Comparison of ENCODE assay signal across 19 cellular contexts in genomic region chr9:120398286-120398685, GRCh38.
DNase-seq lines count a peak whose midpoint lies in the region; ATAC-seq and TF ChIP-seq lines count a peak whose summit lies in the region.
"Had no signal": no experiment of that assay in that cellular context is flagged by ENCODE, and none has a peak within 500 bp of the region (broad histone marks: within the 10 kb centered on the region; RNA-seq: fewer than 3 reads in every experiment).

No MANE protein-coding gene starts in this region.

- H3K14ac ChIP-seq in IMR-90 (replicated peaks; ENCODE audit: low read depth, low read length): no peak overlapping the region

- H3K79me1 ChIP-seq in IMR-90 (ENCODE audit: low read depth in 1 of 2, low read length in 2 of 2): peaks cover 4 to 19% of the 10 kb centered on the region in 2 experiments

- H3K56ac ChIP-seq in IMR-90 (ENCODE audit: extremely low read depth, insufficient read depth, low read length): no peak overlapping the region

- no peak overlapping the region for H2AFZ ChIP-seq in IMR-90 (replicated peaks; ENCODE audit: low read length, poor library complexity)
- H2AFZ ChIP-seq: GM23338 had no signal

- no peak overlapping the region for H2BK20ac ChIP-seq in IMR-90 (ENCODE audit: low read depth, low read length)

- H3K4ac ChIP-seq in IMR-90 (ENCODE audit: low read depth, low read length): no peak overlapping the region

- no peak overlapping the region for H3K9ac ChIP-seq in IMR-90 (ENCODE audit: low read depth, low read length)

- TF ChIP-seq POLR2A in IMR-90 (IDR thresholded peaks at IDR 0.05; ENCODE audit: low read depth, low read length): no peak

- H3K23ac ChIP-seq in IMR-90 (ENCODE audit: low read depth, low read length): no peak overlapping the region

- peaks cover 40% of the 10 kb centered on the region for H3K4me1 ChIP-seq in IMR-90 (ENCODE audit: control insufficient read depth, insufficient read depth, low read length)
- no peaks in the 10 kb centered on the region for H3K4me1 ChIP-seq in mucosa of descending colon (ENCODE audit: low read depth)
- H3K4me1 ChIP-seq: BE2C had no signal

- POLR2A ChIA-PET in IMR-90 (lab: Charles Lee; ENCODE audit: unreplicated experiment): no interaction called here

- H3K27ac Mint-ChIP-seq in effector memory CD8-positive, alpha-beta T cell: peak overlapping the region; percentile 46 to 63
- H3K27ac Mint-ChIP-seq in osteocyte (ENCODE audit: unreplicated experiment): peak overlapping the region; percentile 79
- H3K27ac Mint-ChIP-seq: GM23338 had no signal

- H2BK15ac ChIP-seq in IMR-90 (ENCODE audit: low read depth, low read length): no peak overlapping the region

- in situ Hi-C loops in IMR-90 (cut with MboI; ENCODE audit: low sequenced_read_pairs): no loop called here

- H3K4me3 ChIP-seq in AG10803 (ENCODE audit: low read length) (no peak overlapping the region), IMR-90 (ENCODE audit: insufficient read depth, low read depth, low read length) (no peak overlapping the region), mucosa of descending colon (no peak overlapping the region)
- H3K4me3 ChIP-seq: GM23338 had no signal

- H3K27ac ChIP-seq in IMR-90 (ENCODE audit: insufficient read depth, low read length): no peak overlapping the region

- BruUV-seq in IMR-90 (replicated peaks; lab: Mats Ljungman, UMichigan): no TSS peak

- TF ChIP-seq CTCF in AG10803 (conservative IDR thresholded peaks at IDR 0.05; ENCODE audit: low read length): no peak
- TF ChIP-seq CTCF in IMR-90 (conservative IDR thresholded peaks at IDR 0.05; ENCODE audit: low read depth, low read length): no peak
- TF ChIP-seq CTCF in osteocyte (IDR thresholded peaks at IDR 0.05): no peak
- TF ChIP-seq CTCF in mucosa of descending colon (IDR thresholded peaks at IDR 0.05): no peak

- no peak overlapping the region for H2AK9ac ChIP-seq in IMR-90 (replicated peaks; ENCODE audit: low read depth, low read length, poor library complexity)

- TF ChIP-seq RAD21 in IMR-90 (IDR thresholded peaks at IDR 0.05; ENCODE audit: low read length): no peak

- H4K5ac ChIP-seq in IMR-90 (ENCODE audit: low read depth, low read length): no peak overlapping the region

- H2AK5ac ChIP-seq in IMR-90 (ENCODE audit: low read depth, low read length): no peak overlapping the region

- H3K36me3 ChIP-seq in IMR-90 (ENCODE audit: control insufficient read depth, insufficient read depth, low read length) (peaks cover 16% of the 10 kb centered on the region), mucosa of descending colon (ENCODE audit: low read depth) (peaks cover 5% of the 10 kb centered on the region)

- H3K9me1 ChIP-seq in IMR-90 (ENCODE audit: insufficient read depth, low read length): peaks cover 40% of the 10 kb centered on the region

- H3K9me3 Mint-ChIP-seq in effector memory CD8-positive, alpha-beta T cell: no peaks in the 10 kb centered on the region
- no peaks in the 10 kb centered on the region for H3K9me3 Mint-ChIP-seq in osteocyte (ENCODE audit: unreplicated experiment)
- H3K9me3 Mint-ChIP-seq: CD4-positive, CD25-positive, alpha-beta regulatory T cell; CD8-positive, alpha-beta memory T cell; GM23338 had no signal

- H2BK5ac ChIP-seq in IMR-90 (ENCODE audit: low read depth, low read length, poor library complexity, severe bottlenecking): no peak overlapping the region

- no peak overlapping the region for H3K18ac ChIP-seq in IMR-90 (ENCODE audit: low read depth, low read length)

- H4K8ac ChIP-seq in IMR-90 (ENCODE audit: low read depth in 2 of 2, low read length in 2 of 2): no peak overlapping the region

- H3K27me3 Mint-ChIP-seq in effector memory CD8-positive, alpha-beta T cell: no peaks in the 10 kb centered on the region
- no peaks in the 10 kb centered on the region for H3K27me3 Mint-ChIP-seq in osteocyte (ENCODE audit: unreplicated experiment)
- H3K27me3 Mint-ChIP-seq: CD4-positive, CD25-positive, alpha-beta regulatory T cell; CD8-positive, alpha-beta memory T cell had no signal

- CTCF ChIA-PET in IMR-90 (lab: Yijun Ruan, JAX): no interaction called here

- no peaks in the 10 kb centered on the region for H3K9me3 ChIP-seq in IMR-90 (ENCODE audit: control insufficient read depth, insufficient read depth, low read length)
- no peaks in the 10 kb centered on the region for H3K9me3 ChIP-seq in mucosa of descending colon
- H3K9me3 ChIP-seq: BE2C had no signal

- no peak overlapping the region for H3K4me3 Mint-ChIP-seq in effector memory CD8-positive, alpha-beta T cell
- no peak overlapping the region for H3K4me3 Mint-ChIP-seq in osteocyte (ENCODE audit: unreplicated experiment)
- H3K4me3 Mint-ChIP-seq: CD4-positive, CD25-positive, alpha-beta regulatory T cell; CD8-positive, alpha-beta memory T cell; GM23338 had no signal

- no peak overlapping the region for H2BK120ac ChIP-seq in IMR-90 (ENCODE audit: low read depth, low read length)

- peaks cover 61% of the 10 kb centered on the region for H3K36me3 Mint-ChIP-seq in effector memory CD8-positive, alpha-beta T cell (ENCODE audit: insufficient read depth)
- H3K36me3 Mint-ChIP-seq in osteocyte (ENCODE audit: unreplicated experiment): peaks cover 26% of the 10 kb centered on the region

- intact Hi-C loops in IMR-90 (cut with micrococcal nuclease): loop anchor here (5.0 kb wide), 1 partner anchor 34 kb away; no protein-coding TSS in a partner anchor
- intact Hi-C loops in mucosa of descending colon (cut with DNase I, micrococcal nuclease): no loop called here

- H3K4me1 Mint-ChIP-seq in effector memory CD8-positive, alpha-beta T cell (ENCODE audit: low read depth in 2 of 2): peaks cover 19 to 20% of the 10 kb centered on the region in 2 donors
- H3K4me1 Mint-ChIP-seq in osteocyte (ENCODE audit: unreplicated experiment): peaks cover 71% of the 10 kb centered on the region
- H3K4me1 Mint-ChIP-seq: GM23338 had no signal

- no peak for ATAC-seq in IMR-90 (ENCODE audit: low read depth)
- ATAC-seq in effector memory CD8-positive, alpha-beta T cell (replicated peaks): no peak
- no peak for ATAC-seq in mucosa of descending colon
- ATAC-seq: GM23338, HCT116 had no signal

- no peak overlapping the region for H3K4me2 ChIP-seq in IMR-90 (ENCODE audit: low read depth, low read length)
- H3K4me2 ChIP-seq: GM23338 had no signal

- no peaks in the 10 kb centered on the region for H3K27me3 ChIP-seq in IMR-90 (ENCODE audit: control insufficient read depth, insufficient read depth, low read length)
- H3K27me3 ChIP-seq: BE2C had no signal

- dilution Hi-C loops in IMR-90 (cut with HindIII; ENCODE audit: low sequenced_read_pairs, unreplicated experiment): no loop called here

- DNase-seq in AG10803 (ENCODE audit: low read depth): peak; percentile 18
- peak; percentile 39 for DNase-seq in IMR-90
- DNase-seq in effector memory CD8-positive, alpha-beta T cell: no peak
- DNase-seq in osteocyte (ENCODE audit: extremely low spot score, unreplicated experiment): no peak
- DNase-seq in GF-D8 (lab: John Stamatoyannopoulos, UW): no peak
- no peak for DNase-seq in mucosa of descending colon
- DNase-seq in NCI-H2227 (lab: John Stamatoyannopoulos, UW; ENCODE audit: unreplicated experiment): no peak
- DNase-seq: 8988T; BE2C; C1 segment of cervical spinal cord; CD4-positive, CD25-positive, alpha-beta regulatory T cell; CD8-positive, alpha-beta memory T cell; COR-L47; DMS 273 treated with DMSO at 0.1 percent for 48 hours; DMS53; DND-41; EL had no signal

- H4K91ac ChIP-seq in IMR-90 (ENCODE audit: insufficient read depth, low read depth, low read length): no peak overlapping the region

- H4K20me1 ChIP-seq in IMR-90 (ENCODE audit: insufficient read depth, low read length): no peaks in the 10 kb centered on the region

TF ChIP-seq in IMR-90, 13 proteins besides CTCF, POLR2A, EP300 and RAD21:
- TF ChIP-seq RCOR1 (IDR thresholded peaks at IDR 0.05; ENCODE audit: insufficient replicate concordance, low read length) (no peak), RFX5 (IDR thresholded peaks at IDR 0.05; ENCODE audit: low read depth, low read length) (no peak), BHLHE40 (IDR thresholded peaks at IDR 0.05; ENCODE audit: low read depth, low read length) (no peak), ELK1 (IDR thresholded peaks at IDR 0.05; ENCODE audit: borderline replicate concordance, low read depth, low read length) (no peak), SMC3 (IDR thresholded peaks at IDR 0.05; ENCODE audit: low read depth, low read length) (no peak), NFE2L2 (IDR thresholded peaks at IDR 0.05; ENCODE audit: low read depth, low read length) (no peak), FOS (IDR thresholded peaks at IDR 0.05; ENCODE audit: low read depth, low read length) (no peak), MAZ (IDR thresholded peaks at IDR 0.05; ENCODE audit: borderline replicate concordance, low read depth, low read length) (no peak), MAFK (IDR thresholded peaks at IDR 0.05; ENCODE audit: low read depth, low read length) (no peak), MXI1 (IDR thresholded peaks at IDR 0.05; ENCODE audit: borderline replicate concordance, low read depth, low read length) (no peak), CEBPB (IDR thresholded peaks at IDR 0.05; ENCODE audit: low read depth, low read length) (no peak), USF2 (IDR thresholded peaks at IDR 0.05; ENCODE audit: low read depth, low read length) (no peak), CHD1 (IDR thresholded peaks at IDR 0.05; ENCODE audit: low read depth, low read length) (no peak)

Comparison
In these comparisons a context has a peak if more than half of its experiments do, and no peak if none do; other contexts are left out.
1. DNase-seq: peak in AG10803 (single experiment) and IMR-90 (single experiment); none in effector memory CD8-positive, alpha-beta T cell (0 of 3), osteocyte (single experiment), GF-D8 (single experiment), mucosa of descending colon (0 of 3) and NCI-H2227 (single experiment).